ENCODE assay signal across 14 cellular contexts in genomic region chr2:157471078-157471477, GRCh38. TPM values are rescaled to one million over a fixed set of nuclear protein-coding genes. Genes with fewer than 3 reads are reported as not detected.
DNase-seq lines count a peak whose midpoint lies in the region; ATAC-seq and TF ChIP-seq lines count a peak whose summit lies in the region.
"Had no signal": no experiment of that assay in that cellular context is flagged by ENCODE, and none has a peak within 500 bp of the region (broad histone marks: within the 10 kb centered on the region; RNA-seq: fewer than 3 reads in every experiment).

No MANE protein-coding gene starts in this region.

- H3K36me3 Mint-ChIP-seq in dendritic cell treated with granulocyte-macrophage colony-stimulating factor and Interleukin-4, amounts not matched to agents 40 ng/mL and 50 ng/mL, for 4 days (ENCODE audit: low read depth), result no peaks in the 10 kb centered on the region

- WGBS in right lobe of liver (ENCODE audit: insufficient coverage, low coverage, low lambda C conversion rate, missing lambda C conversion rate), result 85% methylated on average over 3 of the region's 3 CpGs

- no peak overlapping the region for H3K4me3 ChIP-seq in right lobe of liver

- POLR2A ChIA-PET in GM10248 (lab: Yijun Ruan, JAX), result interaction anchor here (2.7 kb wide), 1 partner anchor 27 kb away, joined by 11 read pairs; the partner anchor contains the start of gene CYTIP

- peaks cover 25% of the 10 kb centered on the region for H3K4me1 Mint-ChIP-seq in dendritic cell treated with granulocyte-macrophage colony-stimulating factor and Interleukin-4, amounts not matched to agents 40 ng/mL and 50 ng/mL, for 4 days (ENCODE audit: low read depth)
- H3K4me1 Mint-ChIP-seq: nephron had no signal

- no peaks in the 10 kb centered on the region for H3K36me3 ChIP-seq in right lobe of liver

- CTCF ChIA-PET in GM10248 (lab: Yijun Ruan, JAX), result interaction anchor here (1.0 to 2.7 kb wide), 5 partner anchors 13 to 144 kb away, joined by 3 to 12 read pairs (median 4); partner anchors contain the start of gene CYTIP

- peak; percentile 20 for ATAC-seq in GM19351 (IDR thresholded peaks at IDR 0.05; ENCODE audit: unreplicated experiment)
- ATAC-seq in HG03442 (IDR thresholded peaks at IDR 0.05; ENCODE audit: unreplicated experiment), result peak; percentile 21
- no peak for ATAC-seq in right lobe of liver

- H3K9me3 Mint-ChIP-seq in dendritic cell treated with granulocyte-macrophage colony-stimulating factor and Interleukin-4, amounts not matched to agents 40 ng/mL and 50 ng/mL, for 4 days, result no peaks in the 10 kb centered on the region
- H3K9me3 Mint-ChIP-seq: CD4-positive, alpha-beta T cell; nephron had no signal

- H3K27me3 ChIP-seq in right lobe of liver, result no peaks in the 10 kb centered on the region

- TF ChIP-seq POLR2A in right lobe of liver (IDR thresholded peaks at IDR 0.05), result no peak

- no peak for TF ChIP-seq CTCF in GM10248 (IDR thresholded peaks at IDR 0.05; ENCODE audit: control extremely low read depth, extremely low read depth, low read depth, missing control alignments)
- TF ChIP-seq CTCF in right lobe of liver (IDR thresholded peaks at IDR 0.05), result no peak

- no peaks in the 10 kb centered on the region for H3K9me3 ChIP-seq in right lobe of liver

- no peak overlapping the region for H3K4me3 Mint-ChIP-seq in dendritic cell treated with granulocyte-macrophage colony-stimulating factor and Interleukin-4, amounts not matched to agents 40 ng/mL and 50 ng/mL, for 4 days
- H3K4me3 Mint-ChIP-seq: CD4-positive, alpha-beta T cell; nephron had no signal

- no peaks in the 10 kb centered on the region for H3K4me1 ChIP-seq in right lobe of liver

- H3K27ac ChIP-seq in right lobe of liver, result no peak overlapping the region

- intact Hi-C loops in dendritic cell treated with granulocyte-macrophage colony-stimulating factor and Interleukin-4, amounts not matched to agents 40 ng/mL and 50 ng/mL, for 4 days (cut with micrococcal nuclease), result no loop called here
- intact Hi-C loops in posterior vena cava (cut with DNase I), result no loop called here
- intact Hi-C loops in right lobe of liver (cut with DNase I), result no loop called here

- peak overlapping the region; percentile 96 for H3K27ac Mint-ChIP-seq in dendritic cell treated with granulocyte-macrophage colony-stimulating factor and Interleukin-4, amounts not matched to agents 40 ng/mL and 50 ng/mL, for 4 days
- H3K27ac Mint-ChIP-seq: nephron had no signal

- H3K27me3 Mint-ChIP-seq in dendritic cell treated with granulocyte-macrophage colony-stimulating factor and Interleukin-4, amounts not matched to agents 40 ng/mL and 50 ng/mL, for 4 days, result no peaks in the 10 kb centered on the region
- H3K27me3 Mint-ChIP-seq: CD4-positive, alpha-beta T cell had no signal

- DNase-seq in GM10248 (ENCODE audit: extremely low spot score) (peak; percentile 20), posterior vena cava (ENCODE audit: low spot score) (no peak), right lobe of liver (no peak), NCI-H748 (lab: John Stamatoyannopoulos, UW; ENCODE audit: unreplicated experiment) (no peak)
- no peak for DNase-seq in effector CD4-positive, alpha-beta T cell
- DNase-seq: CD4-positive, alpha-beta T cell; erythroblast; GOT3; NCI-H1417; stimulated activated CD4-positive, alpha-beta T cell treated with anti-CD3 and anti-CD28 coated beads, Interleukin-15, amount 100 ng/mL, for 24 hours had no signal

RNA-seq across cellular contexts. Expression of gene CYTIP, which starts 27.2 kb away (rescaled TPM):
- total RNA-seq in posterior vena cava (1 to 10 TPM; 6.3 to 6.8 TPM), right lobe of liver (1 to 10 TPM; 1.1 to 6.0 (median 2.9) TPM)

Comparison
In these comparisons a context has a peak if more than half of its experiments do, and no peak if none do; other contexts are left out.
1. ATAC-seq: peak in GM19351 (single experiment) and HG03442 (single experiment); none in right lobe of liver (0 of 4).